Comparison of ENCODE assay signal across 29 cellular contexts in genomic region chr20:7490288-7490687, GRCh38.
"Had no signal": no experiment of that assay in that cellular context is flagged by ENCODE, and none has a peak within 500 bp of the region (broad histone marks: within the 10 kb centered on the region; RNA-seq: fewer than 3 reads in every experiment).

No MANE protein-coding gene starts in this region.

- DNase-seq: activated B cell treated with CpG ODN at 0.5 μM for 24 hours; activated CD4-positive, alpha-beta T cell treated with anti-CD3 and anti-CD28 coated beads for 48 hours; activated CD4-positive, alpha-beta T cell treated with anti-CD3 and anti-CD28 coated beads, Interleukin-2, amount 50 U/mL, for 1 hour; activated CD4-positive, alpha-beta T cell treated with anti-CD3 and anti-CD28 coated beads, Interleukin-2, amount 50 U/mL, for 48 hours; activated CD8-positive, alpha-beta memory T cell treated with anti-CD3 and anti-CD28 coated beads for 24 hours; activated CD8-positive, alpha-beta T cell treated with anti-CD3 and anti-CD28 coated beads for 36 hours; activated effector memory CD4-positive, alpha-beta T cell treated with Interleukin-2 at 50 U/mL for 16 hours; activated gamma-delta T cell treated with Interleukin-2 at 50 U/mL for 16 hours; activated naive CD4-positive, alpha-beta T cell treated with anti-CD3 and anti-CD28 coated beads, Interleukin-2, amount 50 U/mL, for 16 hours; activated naive CD4-positive, alpha-beta T cell treated with Interleukin-2 at 50 U/mL for 16 hours; activated T-cell treated with anti-CD3 and anti-CD28 coated beads, Interleukin-2, amount 50 U/mL, for 4 hours; amniotic stem cell; anterior cingulate cortex; body of pancreas; central memory CD4-positive, alpha-beta T cell; cerebellar nuclear complex; colonic mucosa; dorsolateral prefrontal cortex; effector CD4-positive, alpha-beta T cell; effector memory CD8-positive, alpha-beta T cell; foreskin keratinocyte; gastrocnemius medialis; glutamatergic neuron; heart left ventricle; T-helper 1 cell; T-helper 17 cell; T1000; WERI-Rb-1 had no signal

- H3K4me3 ChIP-seq: body of pancreas, cardiac muscle cell, colonic mucosa, dorsolateral prefrontal cortex, gastrocnemius medialis, heart left ventricle had no signal

- H3K27me3 ChIP-seq: body of pancreas, cardiac muscle cell, colonic mucosa, foreskin keratinocyte, gastrocnemius medialis, heart left ventricle had no signal

- H3K36me3 ChIP-seq: cardiac muscle cell, colonic mucosa, gastrocnemius medialis, heart left ventricle, WERI-Rb-1 had no signal
